10 cellular contexts compared by ENCODE assay signal in genomic region chr19:18284710-18285430, GRCh38. TPM values are rescaled to one million over a fixed set of nuclear protein-coding genes. Genes with fewer than 3 reads are reported as not detected.
DNase-seq lines count a peak whose midpoint lies in the region; ATAC-seq and TF ChIP-seq lines count a peak whose summit lies in the region.
"Had no signal": no experiment of that assay in that cellular context is flagged by ENCODE, and none has a peak within 500 bp of the region (broad histone marks: within the 10 kb centered on the region; RNA-seq: fewer than 3 reads in every experiment).

No MANE protein-coding gene starts in this region.

- no peak overlapping the region for H2BK120ac ChIP-seq in IMR-90 (ENCODE audit: low read depth, low read length)
- H2BK120ac ChIP-seq in mesendoderm (ENCODE audit: low read depth, low read length), result no peak overlapping the region

- H3K4me1 Mint-ChIP-seq in activated T-cell treated with anti-CD3 and anti-CD28 coated beads, Interleukin-2, amount 50 U/mL, for 72 hours (ENCODE audit: low read depth), result peaks cover 64% of the 10 kb centered on the region
- H3K4me1 Mint-ChIP-seq in stimulated activated naive CD8-positive, alpha-beta T cell treated with anti-CD3 and anti-CD28 coated beads, Interleukin-15, Interleukin-2, amounts not matched to agents 100 ng/mL and 50 ng/mL, for 24 hours (ENCODE audit: low read depth), result peaks cover 73% of the 10 kb centered on the region

- no peaks in the 10 kb centered on the region for H3K36me3 ChIP-seq in IMR-90 (ENCODE audit: control insufficient read depth, insufficient read depth, low read length)
- H3K36me3 ChIP-seq in mesendoderm (ENCODE audit: control insufficient read depth, insufficient read depth, low read length), result no peaks in the 10 kb centered on the region
- H3K36me3 ChIP-seq in lower lobe of right lung, result no peaks in the 10 kb centered on the region

- TF ChIP-seq RAD21 in IMR-90 (IDR thresholded peaks at IDR 0.05; ENCODE audit: low read length), result no peak

- no peak overlapping the region for H4K5ac ChIP-seq in IMR-90 (ENCODE audit: low read depth, low read length)
- no peak overlapping the region for H4K5ac ChIP-seq in mesendoderm (ENCODE audit: low read length)

- intact Hi-C loops in IMR-90 (cut with micrococcal nuclease), result no loop called here
- intact Hi-C loops in lower lobe of right lung (cut with DNase I), result no loop called here

- peaks cover 0 to 1% of the 10 kb centered on the region in 2 donors for H3K9me3 Mint-ChIP-seq in activated T-cell treated with anti-CD3 and anti-CD28 coated beads, Interleukin-2, amount 50 U/mL, for 72 hours
- H3K9me3 Mint-ChIP-seq in stimulated activated naive CD8-positive, alpha-beta T cell treated with anti-CD3 and anti-CD28 coated beads, Interleukin-15, Interleukin-2, amounts not matched to agents 100 ng/mL and 50 ng/mL, for 24 hours, result no peaks in the 10 kb centered on the region

- peak overlapping the region; percentile 56 for H2AK9ac ChIP-seq in IMR-90 (replicated peaks; ENCODE audit: low read depth, low read length, poor library complexity)

- no peak for ATAC-seq in IMR-90 (ENCODE audit: low read depth)
- peak; percentile 11 to 20 for ATAC-seq in activated T-cell treated with anti-CD3 and anti-CD28 coated beads, Interleukin-2, amount 50 U/mL, for 72 hours (replicated peaks in 1 of 2)
- no peak for ATAC-seq in lower lobe of right lung
- no peak for ATAC-seq in GM21390 (IDR thresholded peaks at IDR 0.05; ENCODE audit: unreplicated experiment)

- POLR2A ChIA-PET in IMR-90 (lab: Charles Lee; ENCODE audit: unreplicated experiment), result no interaction called here

- H3K56ac ChIP-seq in IMR-90 (ENCODE audit: extremely low read depth, insufficient read depth, low read length), result no peak overlapping the region
- peak overlapping the region; percentile 56 for H3K56ac ChIP-seq in mesendoderm (ENCODE audit: low read length)

- H2AFZ ChIP-seq in IMR-90 (replicated peaks; ENCODE audit: low read length, poor library complexity), result peak overlapping the region; percentile 34

- H3K27ac ChIP-seq in IMR-90 (ENCODE audit: insufficient read depth, low read length) (no peak overlapping the region), mesendoderm (ENCODE audit: low read depth, low read length) (no peak overlapping the region), lower lobe of right lung (no peak overlapping the region)

- in situ Hi-C loops in IMR-90 (cut with MboI; ENCODE audit: low sequenced_read_pairs), result no loop called here

- no peak overlapping the region for H4K91ac ChIP-seq in IMR-90 (ENCODE audit: insufficient read depth, low read depth, low read length)

- 57% methylated on average over 4 of the region's 13 CpGs; no CpG with 5 or more reads in 1 of the 2 experiments for WGBS in IMR-90 (ENCODE audit: extremely low coverage in 2 of 2, insufficient read length in 1 of 2), 2 experiments
- no CpG with 5 or more reads among the region's 13 CpGs for WGBS in mesendoderm (ENCODE audit: extremely low coverage, insufficient coverage, low lambda C conversion rate)

- H3K79me1 ChIP-seq in IMR-90 (ENCODE audit: low read depth in 1 of 2, low read length in 2 of 2), result peaks cover 0 to 23% of the 10 kb centered on the region in 2 experiments; a peak in 2 of 4 replicates
- H3K79me1 ChIP-seq in mesendoderm (ENCODE audit: low read length), result no peaks in the 10 kb centered on the region

- TF ChIP-seq CTCF in IMR-90 (conservative IDR thresholded peaks at IDR 0.05; ENCODE audit: low read depth, low read length) (no peak), lower lobe of right lung (IDR thresholded peaks at IDR 0.05) (no peak)

- TF ChIP-seq POLR2A in IMR-90 (IDR thresholded peaks at IDR 0.05; ENCODE audit: low read depth, low read length), result no peak

- no peak overlapping the region for H2BK20ac ChIP-seq in IMR-90 (ENCODE audit: low read depth, low read length)

- CTCF ChIA-PET in IMR-90 (lab: Yijun Ruan, JAX), result no interaction called here

- H3K23ac ChIP-seq in IMR-90 (ENCODE audit: low read depth, low read length) (0 out of 2 replicates have a peak overlapping the region, but pooled peaks have one; percentile 7), mesendoderm (ENCODE audit: low read length) (no peak overlapping the region)

- H3K4me3 Mint-ChIP-seq in activated T-cell treated with anti-CD3 and anti-CD28 coated beads, Interleukin-2, amount 50 U/mL, for 72 hours, result peak overlapping the region; percentile 32 to 69
- H3K4me3 Mint-ChIP-seq in stimulated activated naive CD8-positive, alpha-beta T cell treated with anti-CD3 and anti-CD28 coated beads, Interleukin-15, Interleukin-2, amounts not matched to agents 100 ng/mL and 50 ng/mL, for 24 hours, result peak overlapping the region; percentile 74

- H3K9me1 ChIP-seq in IMR-90 (ENCODE audit: insufficient read depth, low read length), result peaks cover 4% of the 10 kb centered on the region; the same call in 1 of the 2 replicates

- dilution Hi-C loops in IMR-90 (cut with HindIII; ENCODE audit: low sequenced_read_pairs, unreplicated experiment), result no loop called here

- H3K79me2 ChIP-seq in mesendoderm (ENCODE audit: control insufficient read depth, insufficient read depth, low read length), result peaks cover 14% of the 10 kb centered on the region

- no peak for DNase-seq in IMR-90
- peak; percentile 74 to 79 for DNase-seq in activated T-cell treated with anti-CD3 and anti-CD28 coated beads, Interleukin-2, amount 50 U/mL, for 72 hours
- DNase-seq in mesendoderm, result no peak
- no peak for DNase-seq in central memory CD4-positive, alpha-beta T cell
- DNase-seq in lower lobe of right lung, result no peak
- DNase-seq in NCI-H1417 (lab: John Stamatoyannopoulos, UW), result no peak
- DNase-seq: dorsolateral prefrontal cortex, MV-4-11 had no signal

- H3K36me3 Mint-ChIP-seq in activated T-cell treated with anti-CD3 and anti-CD28 coated beads, Interleukin-2, amount 50 U/mL, for 72 hours (ENCODE audit: insufficient read depth in 2 of 2), result peaks cover 8 to 9% of the 10 kb centered on the region in 2 donors
- peaks cover 11% of the 10 kb centered on the region for H3K36me3 Mint-ChIP-seq in stimulated activated naive CD8-positive, alpha-beta T cell treated with anti-CD3 and anti-CD28 coated beads, Interleukin-15, Interleukin-2, amounts not matched to agents 100 ng/mL and 50 ng/mL, for 24 hours (ENCODE audit: low read depth)

- H3K4me2 ChIP-seq in IMR-90 (ENCODE audit: low read depth, low read length) (no peak overlapping the region), mesendoderm (ENCODE audit: low read length) (no peak overlapping the region)

- no peak overlapping the region for H2AK5ac ChIP-seq in IMR-90 (ENCODE audit: low read depth, low read length)
- H2AK5ac ChIP-seq in mesendoderm (ENCODE audit: low read length), result peak overlapping the region; percentile 91

- H3K14ac ChIP-seq in IMR-90 (replicated peaks; ENCODE audit: low read depth, low read length), result no peak overlapping the region

- H3K4me3 ChIP-seq in IMR-90 (ENCODE audit: insufficient read depth, low read depth, low read length), result no peak overlapping the region
- H3K4me3 ChIP-seq in mesendoderm (ENCODE audit: low read length), result no peak overlapping the region
- no peak overlapping the region for H3K4me3 ChIP-seq in lower lobe of right lung
- H3K4me3 ChIP-seq: dorsolateral prefrontal cortex had no signal

- H3K27ac Mint-ChIP-seq in activated T-cell treated with anti-CD3 and anti-CD28 coated beads, Interleukin-2, amount 50 U/mL, for 72 hours, result peak overlapping the region; percentile 1
- H3K27ac Mint-ChIP-seq in stimulated activated naive CD8-positive, alpha-beta T cell treated with anti-CD3 and anti-CD28 coated beads, Interleukin-15, Interleukin-2, amounts not matched to agents 100 ng/mL and 50 ng/mL, for 24 hours, result peak overlapping the region; percentile 97

- H3K27me3 ChIP-seq in IMR-90 (ENCODE audit: control insufficient read depth, insufficient read depth, low read length) (no peaks in the 10 kb centered on the region), mesendoderm (ENCODE audit: insufficient read depth, low read length, poor library complexity) (no peaks in the 10 kb centered on the region), lower lobe of right lung (ENCODE audit: low read depth) (no peaks in the 10 kb centered on the region)
- H3K27me3 ChIP-seq: dorsolateral prefrontal cortex had no signal

- H3K18ac ChIP-seq in IMR-90 (ENCODE audit: low read depth, low read length) (no peak overlapping the region), mesendoderm (ENCODE audit: low read length) (no peak overlapping the region)

- H3K27me3 Mint-ChIP-seq in activated T-cell treated with anti-CD3 and anti-CD28 coated beads, Interleukin-2, amount 50 U/mL, for 72 hours (ENCODE audit: low read depth), result no peaks in the 10 kb centered on the region
- H3K27me3 Mint-ChIP-seq in stimulated activated naive CD8-positive, alpha-beta T cell treated with anti-CD3 and anti-CD28 coated beads, Interleukin-15, Interleukin-2, amounts not matched to agents 100 ng/mL and 50 ng/mL, for 24 hours, result no peaks in the 10 kb centered on the region

- H3K9me3 ChIP-seq in IMR-90 (ENCODE audit: control insufficient read depth, insufficient read depth, low read length) (no peaks in the 10 kb centered on the region), lower lobe of right lung (no peaks in the 10 kb centered on the region)

- H3K9ac ChIP-seq in IMR-90 (ENCODE audit: low read depth, low read length) (no peak overlapping the region), mesendoderm (ENCODE audit: low read length) (peak overlapping the region; percentile 13)

- 0 out of 2 replicates have a peak overlapping the region, but pooled peaks have one; percentile 12 for H3K4ac ChIP-seq in IMR-90 (ENCODE audit: low read depth, low read length)
- no peak overlapping the region for H3K4ac ChIP-seq in mesendoderm (ENCODE audit: low read depth, low read length)

- H3K4me1 ChIP-seq in IMR-90 (ENCODE audit: control insufficient read depth, insufficient read depth, low read length), result peaks cover 8% of the 10 kb centered on the region
- peaks cover 8% of the 10 kb centered on the region for H3K4me1 ChIP-seq in mesendoderm (ENCODE audit: control insufficient read depth, low read depth, low read length)
- H3K4me1 ChIP-seq in lower lobe of right lung, result peaks cover 15% of the 10 kb centered on the region

- H2BK5ac ChIP-seq in IMR-90 (ENCODE audit: low read depth, low read length, poor library complexity, severe bottlenecking), result no peak overlapping the region
- no peak overlapping the region for H2BK5ac ChIP-seq in mesendoderm (ENCODE audit: low read length)

- H2BK15ac ChIP-seq in IMR-90 (ENCODE audit: low read depth, low read length), result no peak overlapping the region
- H2BK15ac ChIP-seq in mesendoderm (replicated peaks; ENCODE audit: low read depth), result no peak overlapping the region

- H4K20me1 ChIP-seq in IMR-90 (ENCODE audit: insufficient read depth, low read length), result peaks cover 9% of the 10 kb centered on the region

- no peak overlapping the region for H4K8ac ChIP-seq in IMR-90 (ENCODE audit: low read depth in 2 of 2, low read length in 2 of 2)
- no peak overlapping the region for H4K8ac ChIP-seq in mesendoderm (ENCODE audit: low read depth, low read length)

- no TSS peak for BruUV-seq in IMR-90 (replicated peaks; lab: Mats Ljungman, UMichigan)

RNA-seq across cellular contexts. Expression of gene JUND, which starts 3.4 kb away (rescaled TPM):
- total RNA-seq in IMR-90 (2012; rRNA removed) (14.2 and 22.8 TPM in 2 replicates), lower lobe of right lung (150 TPM)
- polyA plus RNA-seq in IMR-90 (2012; rRNA removed), result 77.2 and 101 TPM in 2 replicates
- polyA plus RNA-seq in IMR-90 (2012; cell fraction: cytosol; rRNA removed), result 57.0 and 329 TPM in 2 replicates
- 200 and 259 TPM in 2 replicates for polyA plus RNA-seq in IMR-90 (2012; cell fraction: nucleus; rRNA removed; ENCODE audit: low replicate concordance)
- total RNA-seq in activated T-cell treated with anti-CD3 and anti-CD28 coated beads, Interleukin-2, amount 50 U/mL, for 72 hours, result 100 to 1,000 TPM; 197 to 235 TPM
- polyA plus RNA-seq in mesendoderm (2013, experiment 1 of 2), result 70.9 TPM
- 72.9 TPM for polyA plus RNA-seq in mesendoderm (2013, experiment 2 of 2)

RNA-seq across cellular contexts. Expression of gene IQCN, which starts 10.6 kb away (rescaled TPM):
- total RNA-seq in IMR-90 (2012; rRNA removed) (0.18 and 0.28 TPM in 2 replicates), lower lobe of right lung (4.1 TPM)
- polyA plus RNA-seq in IMR-90 (2012; rRNA removed), result 0.60 and 0.67 TPM in 2 replicates
- polyA plus RNA-seq in IMR-90 (2012; cell fraction: cytosol; rRNA removed), result 0.24 and 0.29 TPM in 2 replicates
- 6.1 and 10.8 TPM in 2 replicates for polyA plus RNA-seq in IMR-90 (2012; cell fraction: nucleus; rRNA removed; ENCODE audit: low replicate concordance)
- 1 to 10 TPM; 2.2 to 2.8 TPM for total RNA-seq in activated T-cell treated with anti-CD3 and anti-CD28 coated beads, Interleukin-2, amount 50 U/mL, for 72 hours
- polyA plus RNA-seq in mesendoderm (2013, experiment 1 of 2), result 0.06 TPM
- 0.07 TPM for polyA plus RNA-seq in mesendoderm (2013, experiment 2 of 2)

RNA-seq across cellular contexts. Expression of gene LSM4, which starts 38.0 kb away (rescaled TPM):
- 44.8 and 88.0 TPM in 2 replicates for total RNA-seq in IMR-90 (2012; rRNA removed)
- 118 and 157 TPM in 2 replicates for polyA plus RNA-seq in IMR-90 (2012; rRNA removed)
- polyA plus RNA-seq in IMR-90 (2012; cell fraction: cytosol; rRNA removed), result 210 and 274 TPM in 2 replicates
- polyA plus RNA-seq in IMR-90 (2012; cell fraction: nucleus; rRNA removed; ENCODE audit: low replicate concordance), result 65.4 and 112 TPM in 2 replicates
- 100 to 1,000 TPM; 178 to 250 TPM for total RNA-seq in activated T-cell treated with anti-CD3 and anti-CD28 coated beads, Interleukin-2, amount 50 U/mL, for 72 hours
- polyA plus RNA-seq in mesendoderm (2013, experiment 1 of 2), result 236 TPM
- 226 TPM for polyA plus RNA-seq in mesendoderm (2013, experiment 2 of 2)
- total RNA-seq in lower lobe of right lung, result 72.3 TPM

RNA-seq across cellular contexts. Expression of gene PGPEP1, which starts 55.5 kb away (rescaled TPM):
- total RNA-seq in IMR-90 (2012; rRNA removed) (11.1 and 14.3 TPM in 2 replicates), lower lobe of right lung (40.9 TPM)
- polyA plus RNA-seq in IMR-90 (2012; rRNA removed), result 11.8 and 13.3 TPM in 2 replicates
- polyA plus RNA-seq in IMR-90 (2012; cell fraction: cytosol; rRNA removed), result 3.8 and 13.8 TPM in 2 replicates
- polyA plus RNA-seq in IMR-90 (2012; cell fraction: nucleus; rRNA removed; ENCODE audit: low replicate concordance), result 32.7 and 36.9 TPM in 2 replicates
- total RNA-seq in activated T-cell treated with anti-CD3 and anti-CD28 coated beads, Interleukin-2, amount 50 U/mL, for 72 hours, result 10 to 100 TPM; 55.5 to 58.0 TPM
- 20.5 TPM for polyA plus RNA-seq in mesendoderm (2013, experiment 1 of 2)
- polyA plus RNA-seq in mesendoderm (2013, experiment 2 of 2), result 23.0 TPM

RNA-seq across cellular contexts. Expression of gene PDE4C, which starts 58.6 kb away (rescaled TPM):
- total RNA-seq in IMR-90 (2012; rRNA removed) (0.18 TPM in 1 of 2 replicates, not detected in the other), lower lobe of right lung (9.6 TPM)
- 0.22 and 0.24 TPM in 2 replicates for polyA plus RNA-seq in IMR-90 (2012; rRNA removed)
- polyA plus RNA-seq in IMR-90 (2012; cell fraction: cytosol; rRNA removed), result 0.30 and 0.40 TPM in 2 replicates
- polyA plus RNA-seq in IMR-90 (2012; cell fraction: nucleus; rRNA removed; ENCODE audit: low replicate concordance), result 3.4 and 5.3 TPM in 2 replicates
- total RNA-seq in activated T-cell treated with anti-CD3 and anti-CD28 coated beads, Interleukin-2, amount 50 U/mL, for 72 hours, result under 1 TPM in 1 of 2 donors, not detected in 1; 0.10 TPM
- 0.14 TPM for polyA plus RNA-seq in mesendoderm (2013, experiment 1 of 2)
- 0.03 TPM for polyA plus RNA-seq in mesendoderm (2013, experiment 2 of 2)

Comparison
In these comparisons a context has a peak if more than half of its experiments do, and no peak if none do; other contexts are left out.
1. ATAC-seq: peak in activated T-cell treated with anti-CD3 and anti-CD28 coated beads, Interleukin-2, amount 50 U/mL, for 72 hours (2 of 2); none in IMR-90 (single experiment), lower lobe of right lung (0 of 2) and GM21390 (single experiment).
2. DNase-seq: peak in activated T-cell treated with anti-CD3 and anti-CD28 coated beads, Interleukin-2, amount 50 U/mL, for 72 hours (2 of 2); none in IMR-90 (single experiment), mesendoderm (single experiment), central memory CD4-positive, alpha-beta T cell (single experiment), lower lobe of right lung (single experiment) and NCI-H1417 (0 of 3).